In the genomic region with DNA sequence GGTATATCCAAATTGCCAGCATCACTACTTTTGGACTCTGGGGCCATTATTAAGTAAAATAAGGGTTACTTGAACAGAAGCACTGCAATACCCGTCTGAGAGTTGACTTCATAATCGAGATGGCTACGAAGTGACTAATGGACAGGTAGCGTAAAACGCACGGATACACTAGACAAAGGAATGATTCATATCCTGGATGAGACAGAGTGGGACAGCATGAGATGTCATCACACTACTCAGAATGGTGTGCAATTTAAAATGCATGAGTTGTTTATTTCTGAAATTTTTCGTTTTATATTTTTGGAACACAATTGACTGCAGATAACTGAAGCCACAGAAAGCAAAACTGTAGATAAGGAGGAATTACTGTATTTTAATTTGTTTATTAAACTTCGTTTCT, we compare ENCODE assay signal across 13 cellular contexts.
A peak's percentile ranks its signal among the peaks of the same experiment; 100 is the strongest.
DNase-seq lines count a peak whose midpoint lies in the region; TF ChIP-seq lines count a peak whose summit lies in the region.
"Had no signal": no experiment of that assay in that cellular context is flagged by ENCODE, and none has a peak within 500 bp of the region (broad histone marks: within the 10 kb centered on the region; RNA-seq: fewer than 3 reads in every experiment).

No MANE protein-coding gene starts in this region.

- peak; percentile 50 to 65 for DNase-seq in SJSA1 (ENCODE audit: low read depth in 1 of 2, low spot score in 2 of 2)
- peak; percentile 76 for DNase-seq in fibroblast of the aortic adventitia (ENCODE audit: low read depth)
- DNase-seq in T-helper 1 cell, result no peak
- no peak for DNase-seq in endodermal cell
- DNase-seq in GM13977 (ENCODE audit: low spot score), result no peak
- no peak for DNase-seq in NCI-H2029 treated with DMSO at 0.1 percent for 48 hours (lab: John Stamatoyannopoulos, UW)
- DNase-seq: activated naive CD4-positive, alpha-beta T cell treated with anti-CD3 and anti-CD28 coated beads for 36 hours; Karpas-422; NCI-H2227 treated with DMSO at 0.1 percent for 48 hours; stimulated activated naive CD8-positive, alpha-beta T cell treated with anti-CD3 and anti-CD28 coated beads, Interleukin-15, amount 100 ng/mL, for 72 hours had no signal

- H2AFZ ChIP-seq in ACC112 (ENCODE audit: low read length, unreplicated experiment), result no peak overlapping the region

- no peak for TF ChIP-seq CTCF in HEK293 (tag by site-specific recombination; IDR thresholded peaks at IDR 0.05)
- TF ChIP-seq CTCF in fibroblast of the aortic adventitia (IDR thresholded peaks at IDR 0.05; ENCODE audit: insufficient read depth, low read length), result no peak
- no peak for TF ChIP-seq CTCF in endodermal cell (conservative IDR thresholded peaks at IDR 0.05)
- TF ChIP-seq CTCF in GM13977 (IDR thresholded peaks at IDR 0.05; ENCODE audit: extremely low read depth, insufficient read depth, missing control alignments), result no peak

- H3K4me3 ChIP-seq in ACC112 (ENCODE audit: low read depth, low read length) (no peak overlapping the region), HEK293 (ENCODE audit: low read depth, low read length) (no peak overlapping the region), SJSA1 (no peak overlapping the region), fibroblast of the aortic adventitia (ENCODE audit: low read depth, low read length) (no peak overlapping the region), endodermal cell (ENCODE audit: low read length) (no peak overlapping the region)
- H3K4me3 ChIP-seq: BLaER1 treated with 17β-estradiol and CSF1 and Interleukin-3, amounts not matched to agents 10 nM and 100 nM had no signal

- 80 to 82% methylated on average over 7 to 8 of the region's 8 CpGs for WGBS in endodermal cell (ENCODE audit: insufficient coverage in 1 of 2, insufficient read length in 1 of 2), 2 experiments

- POLR2A ChIA-PET in HEK293 (lab: Yijun Ruan, JAX), result no interaction called here

- no peaks in the 10 kb centered on the region for H3K27me3 Mint-ChIP-seq in endodermal cell (ENCODE audit: insufficient read depth)
- H3K27me3 Mint-ChIP-seq: stimulated activated naive CD8-positive, alpha-beta T cell treated with anti-CD3 and anti-CD28 coated beads, Interleukin-15, amount 100 ng/mL, for 72 hours had no signal

- H3K9ac ChIP-seq in endodermal cell (ENCODE audit: extremely low read depth, low read length, poor library complexity, severe bottlenecking), result no peak overlapping the region
- H3K9ac ChIP-seq: BLaER1 treated with 17β-estradiol and CSF1 and Interleukin-3, amounts not matched to agents 10 nM and 100 nM had no signal

- H3K9me3 ChIP-seq in HEK293 (ENCODE audit: control insufficient read depth, insufficient read depth, low read depth, low read length), result no peaks in the 10 kb centered on the region
- H3K9me3 ChIP-seq in SJSA1 (replicated peaks), result no peaks in the 10 kb centered on the region
- H3K9me3 ChIP-seq in endodermal cell (ENCODE audit: control insufficient read depth, low read length), result no peaks in the 10 kb centered on the region
- H3K9me3 ChIP-seq: BLaER1 treated with 17β-estradiol and CSF1 and Interleukin-3, amounts not matched to agents 10 nM and 100 nM had no signal

- no peaks in the 10 kb centered on the region for H3K79me2 ChIP-seq in ACC112 (ENCODE audit: control insufficient read depth, insufficient read depth, low read length, unreplicated experiment)

- in situ Hi-C loops in GM13977 (cut with MboI; ENCODE audit: low pct_unique_long_range_greater_than_20kb, low sequenced_read_pairs, unreplicated experiment), result no loop called here

- CTCF ChIA-PET in HEK293 (lab: Yijun Ruan, JAX), result no interaction called here

- H3K36me3 ChIP-seq in ACC112 (ENCODE audit: insufficient read depth, low read length) (no peaks in the 10 kb centered on the region), HEK293 (ENCODE audit: control insufficient read depth in 2 of 2, insufficient read depth in 1 of 2, low read length in 2 of 2) (no peaks in the 10 kb centered on the region), SJSA1 (no peaks in the 10 kb centered on the region), endodermal cell (ENCODE audit: control insufficient read depth, insufficient read depth, low read length) (no peaks in the 10 kb centered on the region)
- H3K36me3 ChIP-seq: BLaER1 treated with 17β-estradiol and CSF1 and Interleukin-3, amounts not matched to agents 10 nM and 100 nM had no signal

- no peaks in the 10 kb centered on the region for H3K9me3 Mint-ChIP-seq in endodermal cell
- H3K9me3 Mint-ChIP-seq: activated naive CD4-positive, alpha-beta T cell treated with anti-CD3 and anti-CD28 coated beads for 36 hours; stimulated activated naive CD8-positive, alpha-beta T cell treated with anti-CD3 and anti-CD28 coated beads, Interleukin-15, amount 100 ng/mL, for 72 hours had no signal

- no peaks in the 10 kb centered on the region for H3K27me3 ChIP-seq in ACC112 (ENCODE audit: insufficient read depth, low read length)
- no peaks in the 10 kb centered on the region for H3K27me3 ChIP-seq in SJSA1 (replicated peaks)
- no peaks in the 10 kb centered on the region for H3K27me3 ChIP-seq in endodermal cell (ENCODE audit: control insufficient read depth, insufficient read depth, low read length, poor library complexity, severe bottlenecking)
- H3K27me3 ChIP-seq: BLaER1 treated with 17β-estradiol and CSF1 and Interleukin-3, amounts not matched to agents 10 nM and 100 nM had no signal

- no peaks in the 10 kb centered on the region for H3K36me3 Mint-ChIP-seq in endodermal cell (ENCODE audit: low read depth)

- no peak overlapping the region for H3K27ac Mint-ChIP-seq in endodermal cell
- H3K27ac Mint-ChIP-seq: activated naive CD4-positive, alpha-beta T cell treated with anti-CD3 and anti-CD28 coated beads for 36 hours; stimulated activated naive CD8-positive, alpha-beta T cell treated with anti-CD3 and anti-CD28 coated beads, Interleukin-15, amount 100 ng/mL, for 72 hours had no signal

- no peak overlapping the region for H3K4me3 Mint-ChIP-seq in endodermal cell
- H3K4me3 Mint-ChIP-seq: activated naive CD4-positive, alpha-beta T cell treated with anti-CD3 and anti-CD28 coated beads for 36 hours; stimulated activated naive CD8-positive, alpha-beta T cell treated with anti-CD3 and anti-CD28 coated beads, Interleukin-15, amount 100 ng/mL, for 72 hours had no signal

- H3K4me1 ChIP-seq in ACC112 (ENCODE audit: control insufficient read depth, insufficient read depth, low read length, unreplicated experiment), result peaks cover 24% of the 10 kb centered on the region
- no peaks in the 10 kb centered on the region for H3K4me1 ChIP-seq in HEK293 (ENCODE audit: control insufficient read depth, insufficient read depth, low read length)
- peaks cover 40% of the 10 kb centered on the region for H3K4me1 ChIP-seq in SJSA1 (replicated peaks)
- peaks cover 3% of the 10 kb centered on the region for H3K4me1 ChIP-seq in endodermal cell (ENCODE audit: control insufficient read depth, insufficient read depth, low read length)
- H3K4me1 ChIP-seq: BLaER1 treated with 17β-estradiol and CSF1 and Interleukin-3, amounts not matched to agents 10 nM and 100 nM had no signal

- peaks cover 13% of the 10 kb centered on the region for H3K4me1 Mint-ChIP-seq in endodermal cell
- H3K4me1 Mint-ChIP-seq: stimulated activated naive CD8-positive, alpha-beta T cell treated with anti-CD3 and anti-CD28 coated beads, Interleukin-15, amount 100 ng/mL, for 72 hours had no signal

- peak overlapping the region; percentile 18; the same call in 1 of the 2 replicates for H3K27ac ChIP-seq in ACC112 (ENCODE audit: low read depth, low read length)
- H3K27ac ChIP-seq in HEK293 (ENCODE audit: extremely low read depth, low read depth, low read length), result no peak overlapping the region
- H3K27ac ChIP-seq in SJSA1, result peak overlapping the region; percentile 41
- H3K27ac ChIP-seq in endodermal cell (ENCODE audit: low read depth, low read length), result no peak overlapping the region
- H3K27ac ChIP-seq: BLaER1 treated with 17β-estradiol and CSF1 and Interleukin-3, amounts not matched to agents 10 nM and 100 nM had no signal

TF ChIP-seq in HEK293, 187 proteins besides CTCF, POLR2A, EP300 and RAD21 (continues in another document):
- TF ChIP-seq ZBTB6 (tag by site-specific recombination; IDR thresholded peaks at IDR 0.05) (no peak), TSHZ1 (tag by site-specific recombination; IDR thresholded peaks at IDR 0.05; ENCODE audit: borderline replicate concordance) (no peak), OSR2 (tag by site-specific recombination; IDR thresholded peaks at IDR 0.05) (peak; percentile 13; the same call in 1 of the 2 replicates), ZNF426 (tag by site-specific recombination; IDR thresholded peaks at IDR 0.05) (no peak), SP3 (tag by site-specific recombination; IDR thresholded peaks at IDR 0.05) (0 out of 2 replicates have a peak, but pooled peaks have one; percentile 8)

Comparison
In these comparisons a context has a peak if more than half of its experiments do, and no peak if none do; other contexts are left out.
1. H3K27ac ChIP-seq: peak in ACC112 (single experiment) and SJSA1 (single experiment); none in HEK293 (single experiment) and endodermal cell (single experiment).
2. DNase-seq: peak in SJSA1 (2 of 2) and fibroblast of the aortic adventitia (single experiment); none in T-helper 1 cell (0 of 5), endodermal cell (single experiment), GM13977 (single experiment) and NCI-H2029 treated with DMSO at 0.1 percent for 48 hours (single experiment).